In the genomic region with DNA sequence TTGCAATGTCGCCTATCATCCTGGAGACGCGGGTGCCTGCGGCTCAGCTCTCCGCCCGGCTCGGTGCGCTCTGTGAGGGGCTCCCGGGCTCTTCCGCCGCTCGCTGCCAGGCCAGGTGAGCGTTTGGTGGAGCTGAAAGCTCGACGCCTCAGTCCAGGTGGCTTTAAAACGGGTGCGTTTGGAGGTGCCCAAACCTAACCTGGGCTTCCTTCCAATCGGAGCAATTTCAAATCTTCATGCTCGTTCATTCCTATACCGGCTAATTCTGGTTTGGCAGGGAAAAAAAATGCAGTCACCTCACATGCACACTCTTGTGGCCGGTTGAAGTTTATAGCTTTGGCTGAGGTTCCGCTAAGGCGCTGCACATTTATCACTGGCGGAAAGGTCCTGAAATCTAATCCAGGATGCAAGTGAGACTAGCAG, we compare ENCODE assay signal across 8 cellular contexts. TPM values are rescaled to one million over a fixed set of nuclear protein-coding genes. Genes with fewer than 3 reads are reported as not detected.
DNase-seq lines count a peak whose midpoint lies in the region; ATAC-seq, FAIRE-seq and TF ChIP-seq lines count a peak whose summit lies in the region.

SLC16A14 (minus strand) TSS at position 267 of the 423 bp plus-strand sequence. CDS start 9,572 bp downstream, outside the sequence.

- H3K9me3 ChIP-seq in small intestine (ENCODE audit: control insufficient read depth, low read depth), result no peaks in the 10 kb centered on the region

- ATAC-seq in GM19043 (IDR thresholded peaks at IDR 0.05; ENCODE audit: low read depth, unreplicated experiment), result peak; percentile 28

- no peak for TF ChIP-seq RAD21 in Ishikawa (IDR thresholded peaks at IDR 0.05; ENCODE audit: low read depth)

- FAIRE-seq in small intestine (lab: Jason Lieb, UNC), result no peak

- 2 to 3% (median 3%) methylated on average over 24 of the region's 24 CpGs for WGBS in small intestine, 3 donors

- H3K4me1 ChIP-seq in small intestine (ENCODE audit: control insufficient read depth in 2 of 2, insufficient read depth in 1 of 2, low read depth in 1 of 2, low read length in 1 of 2), result no peaks in the 10 kb centered on the region

- H3K27me3 ChIP-seq in small intestine (ENCODE audit: control insufficient read depth in 2 of 2, insufficient read depth in 2 of 2, low read length in 2 of 2), result no peaks in the 10 kb centered on the region

- peak within 1 kb of the TSS in 1 of 2 donors; percentile 45 for H3K27ac ChIP-seq in small intestine (ENCODE audit: low read depth in 1 of 2, low read length in 1 of 2)

- H3K4me3 ChIP-seq in AG10803 (ENCODE audit: low read length) (peak within 1 kb of the TSS; percentile 38), cardiac fibroblast (replicated peaks in 1 of 2; ENCODE audit: low read depth in 2 of 2, low read length in 2 of 2) (peak within 1 kb of the TSS; percentile 44 to 50), small intestine (ENCODE audit: low read depth in 1 of 2, low read length in 2 of 2) (peak within 1 kb of the TSS; percentile 37 to 46)

- TF ChIP-seq CTCF in AG10803 (conservative IDR thresholded peaks at IDR 0.05; ENCODE audit: low read length) (no peak), cardiac fibroblast (IDR thresholded peaks at IDR 0.05; ENCODE audit: low read depth, low read length) (peak; percentile 26)

- H3K36me3 ChIP-seq in small intestine (ENCODE audit: control insufficient read depth in 2 of 2, insufficient read depth in 2 of 2, low read length in 2 of 2), result no peaks in the 10 kb centered on the region

- DNase-seq in AG10803 (ENCODE audit: low read depth) (peak; percentile 12), RPMI8226 (peak; percentile 78), cardiac fibroblast (ENCODE audit: low read depth in 2 of 2) (peak; percentile 61 to 62), iris pigment epithelial cell (ENCODE audit: low read depth) (peak; percentile 64), small intestine (peak; percentile 47), GM03348 (ENCODE audit: low spot score) (no peak)

- no peak for TF ChIP-seq EP300 in Ishikawa (IDR thresholded peaks at IDR 0.05; ENCODE audit: borderline replicate concordance)

TF ChIP-seq in Ishikawa, 13 proteins besides CTCF, POLR2A, EP300 and RAD21:
- TF ChIP-seq TCF12 (IDR thresholded peaks at IDR 0.05; ENCODE audit: low read depth) (no peak), EGR1 (IDR thresholded peaks at IDR 0.05) (no peak)
- TF ChIP-seq, protein P1, sequence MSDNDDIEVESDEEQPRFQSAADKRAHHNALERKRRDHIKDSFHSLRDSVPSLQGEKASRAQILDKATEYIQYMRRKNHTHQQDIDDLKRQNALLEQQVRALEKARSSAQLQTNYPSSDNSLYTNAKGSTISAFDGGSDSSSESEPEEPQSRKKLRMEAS (IDR thresholded peaks at IDR 0.05), result peak; percentile 79
- TF ChIP-seq, protein P2, sequence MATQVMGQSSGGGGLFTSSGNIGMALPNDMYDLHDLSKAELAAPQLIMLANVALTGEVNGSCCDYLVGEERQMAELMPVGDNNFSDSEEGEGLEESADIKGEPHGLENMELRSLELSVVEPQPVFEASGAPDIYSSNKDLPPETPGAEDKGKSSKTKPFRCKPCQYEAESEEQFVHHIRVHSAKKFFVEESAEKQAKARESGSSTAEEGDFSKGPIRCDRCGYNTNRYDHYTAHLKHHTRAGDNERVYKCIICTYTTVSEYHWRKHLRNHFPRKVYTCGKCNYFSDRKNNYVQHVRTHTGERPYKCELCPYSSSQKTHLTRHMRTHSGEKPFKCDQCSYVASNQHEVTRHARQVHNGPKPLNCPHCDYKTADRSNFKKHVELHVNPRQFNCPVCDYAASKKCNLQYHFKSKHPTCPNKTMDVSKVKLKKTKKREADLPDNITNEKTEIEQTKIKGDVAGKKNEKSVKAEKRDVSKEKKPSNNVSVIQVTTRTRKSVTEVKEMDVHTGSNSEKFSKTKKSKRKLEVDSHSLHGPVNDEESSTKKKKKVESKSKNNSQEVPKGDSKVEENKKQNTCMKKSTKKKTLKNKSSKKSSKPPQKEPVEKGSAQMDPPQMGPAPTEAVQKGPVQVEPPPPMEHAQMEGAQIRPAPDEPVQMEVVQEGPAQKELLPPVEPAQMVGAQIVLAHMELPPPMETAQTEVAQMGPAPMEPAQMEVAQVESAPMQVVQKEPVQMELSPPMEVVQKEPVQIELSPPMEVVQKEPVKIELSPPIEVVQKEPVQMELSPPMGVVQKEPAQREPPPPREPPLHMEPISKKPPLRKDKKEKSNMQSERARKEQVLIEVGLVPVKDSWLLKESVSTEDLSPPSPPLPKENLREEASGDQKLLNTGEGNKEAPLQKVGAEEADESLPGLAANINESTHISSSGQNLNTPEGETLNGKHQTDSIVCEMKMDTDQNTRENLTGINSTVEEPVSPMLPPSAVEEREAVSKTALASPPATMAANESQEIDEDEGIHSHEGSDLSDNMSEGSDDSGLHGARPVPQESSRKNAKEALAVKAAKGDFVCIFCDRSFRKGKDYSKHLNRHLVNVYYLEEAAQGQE (IDR thresholded peaks at IDR 0.05; ENCODE audit: low read depth), result no peak

RNA-seq across cellular contexts. Expression of gene SLC16A14, which starts in this region (rescaled TPM):
- polyA plus RNA-seq in small intestine, result 1 to 10 TPM in 1 of 3 donors, under 1 TPM in 1, not detected in 1; 0.27 to 2.0 TPM
